Comparison of ENCODE assay signal across 7 cellular contexts in the genomic region with DNA sequence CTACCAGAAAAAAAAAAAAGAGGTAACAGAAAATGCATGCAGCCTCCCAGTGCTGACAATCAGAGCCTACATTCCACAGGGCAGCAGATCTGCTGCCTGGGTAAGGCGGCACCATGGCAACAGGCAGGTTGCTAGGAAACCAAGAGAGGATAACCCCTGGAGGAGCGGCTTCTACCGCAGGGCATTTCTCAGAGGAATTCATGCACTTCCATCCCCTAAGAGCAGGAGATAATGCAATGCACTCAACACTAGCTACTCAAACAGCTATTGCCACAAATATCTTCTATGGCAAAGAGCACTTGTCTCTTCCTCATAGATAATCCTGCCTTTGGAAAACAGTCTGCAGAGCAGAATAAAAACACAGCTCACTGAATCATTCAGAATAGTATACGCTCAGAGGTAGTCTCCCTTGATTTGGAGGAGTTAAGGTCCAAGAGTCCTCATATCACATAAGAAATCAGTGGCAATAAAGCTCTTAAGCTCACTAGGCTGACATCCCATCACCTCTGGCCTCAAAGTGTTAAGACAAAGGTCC. TPM values are rescaled to one million over a fixed set of nuclear protein-coding genes. Genes with fewer than 3 reads are reported as not detected.
DNase-seq lines count a peak whose midpoint lies in the region; FAIRE-seq and TF ChIP-seq lines count a peak whose summit lies in the region.

No MANE protein-coding gene starts in this region.

- no peak for TF ChIP-seq POLR2A in spleen (IDR thresholded peaks at IDR 0.05)

- intact Hi-C loops in spleen (cut with DNase I; ENCODE audit: low total_unique reads): no loop called here

- H3K27me3 ChIP-seq in HAP-1 (ENCODE audit: low read depth) (no peaks in the 10 kb centered on the region), spleen (replicated peaks in 1 of 7) (no peaks in the 10 kb centered on the region)

- TF ChIP-seq CTCF in coronary artery (IDR thresholded peaks at IDR 0.05) (no peak), spleen (IDR thresholded peaks at IDR 0.05 in 8 of 11, conservative IDR thresholded peaks at IDR 0.05 in 3 of 11) (no peak)

- DNase-seq in HAP-1 (ENCODE audit: low spot score in 2 of 2) (peak; percentile 91 to 96), NCI-H526 (lab: John Stamatoyannopoulos, UW) (peak; percentile 53 to 79), coronary artery (ENCODE audit: low spot score) (no peak), lung microvascular endothelial cell (ENCODE audit: low read depth in 2 of 2) (peak; percentile 33 to 84), urothelium cell line (ENCODE audit: low spot score) (peak; percentile 95), spleen (no peak)
- DNase-seq in stimulated activated CD8-positive, alpha-beta memory T cell treated with anti-CD3 and anti-CD28 coated beads, Interleukin-4, amount 100 ng/mL, for 48 hours: no peak

- in situ Hi-C loops in HAP-1 (cut with MboI; ENCODE audit: low sequenced_read_pairs): no loop called here

- no peaks in the 10 kb centered on the region for H3K36me3 ChIP-seq in HAP-1 (replicated peaks)
- peaks cover 0 to 27% (median 0%) of the 10 kb centered on the region in 6 donors for H3K36me3 ChIP-seq in spleen

- H3K27ac ChIP-seq in coronary artery (peak overlapping the region; percentile 27 to 53), spleen (peak overlapping the region in 3 of 8 donors; percentile 9 to 82 (median 37))

- H3K9me3 ChIP-seq in HAP-1 (no peaks in the 10 kb centered on the region), spleen (no peaks in the 10 kb centered on the region)

- no peak for FAIRE-seq in urothelium cell line (lab: Jason Lieb, UNC)

- 61 to 72% (median 69%) methylated on average over 4 of the region's 4 CpGs for WGBS in spleen, 5 donors

- H3K4me3 ChIP-seq in HAP-1: no peak overlapping the region
- H3K4me3 ChIP-seq in coronary artery: no peak overlapping the region
- no peak overlapping the region for H3K4me3 ChIP-seq in spleen

- H3K4me1 ChIP-seq in HAP-1: peaks cover 44% of the 10 kb centered on the region
- peaks cover 63 to 100% (median 99%) of the 10 kb centered on the region in 6 donors for H3K4me1 ChIP-seq in spleen

RNA-seq across cellular contexts. Expression of gene PSAP, which starts 10.8 kb away (rescaled TPM):
- total RNA-seq in lung microvascular endothelial cell (493 and 688 TPM in 2 replicates), spleen (1,000 to 10,000 TPM; 1,269 to 1,826 (median 1,507) TPM)
- 100 to 1,000 TPM; 363 to 690 (median 437) TPM for polyA plus RNA-seq in spleen

Comparison
In these comparisons a context has a peak if more than half of its experiments do, and no peak if none do; other contexts are left out.
1. DNase-seq: peak in HAP-1 (2 of 2), NCI-H526 (2 of 2), lung microvascular endothelial cell (2 of 2) and urothelium cell line (single experiment); none in coronary artery (single experiment), spleen (single experiment) and stimulated activated CD8-positive, alpha-beta memory T cell treated with anti-CD3 and anti-CD28 coated beads, Interleukin-4, amount 100 ng/mL, for 48 hours (single experiment).